In the genomic region with DNA sequence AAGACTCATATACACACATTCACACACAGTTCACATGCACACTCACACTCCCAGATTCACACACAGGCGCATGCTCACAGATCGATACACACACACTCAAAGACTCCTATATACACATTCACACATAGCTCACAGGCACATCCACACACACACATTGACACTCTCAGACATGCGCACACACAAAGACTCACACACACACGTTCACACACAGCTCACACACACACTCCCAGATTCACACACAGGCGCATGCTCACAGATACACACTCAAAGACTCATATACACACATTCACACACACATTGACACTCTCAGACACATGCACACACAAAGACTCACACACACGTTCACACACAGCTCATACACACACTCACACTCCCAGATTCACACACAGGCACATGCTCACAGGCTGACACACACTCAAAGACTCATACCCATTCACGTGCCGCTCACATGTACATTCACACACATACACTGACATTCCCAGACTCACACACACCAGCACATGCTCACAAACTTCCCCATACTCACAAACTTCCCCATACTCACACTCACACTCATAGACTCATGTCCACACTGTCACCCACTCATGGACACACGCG, we compare ENCODE assay signal across 1 cellular context.
TF ChIP-seq lines count a peak whose summit lies in the region.

No MANE protein-coding gene starts in this region.

TF ChIP-seq in IMR-90, 13 proteins besides CTCF, POLR2A, EP300 and RAD21:
- TF ChIP-seq MAZ (IDR thresholded peaks at IDR 0.05; ENCODE audit: borderline replicate concordance, low read depth, low read length) (no peak), FOS (IDR thresholded peaks at IDR 0.05; ENCODE audit: low read depth, low read length) (no peak), BHLHE40 (IDR thresholded peaks at IDR 0.05; ENCODE audit: low read depth, low read length) (no peak), CEBPB (IDR thresholded peaks at IDR 0.05; ENCODE audit: low read depth, low read length) (no peak), SMC3 (IDR thresholded peaks at IDR 0.05; ENCODE audit: low read depth, low read length) (no peak), CHD1 (IDR thresholded peaks at IDR 0.05; ENCODE audit: low read depth, low read length) (no peak), MXI1 (IDR thresholded peaks at IDR 0.05; ENCODE audit: borderline replicate concordance, low read depth, low read length) (no peak), RFX5 (IDR thresholded peaks at IDR 0.05; ENCODE audit: low read depth, low read length) (no peak), NFE2L2 (IDR thresholded peaks at IDR 0.05; ENCODE audit: low read depth, low read length) (no peak), RCOR1 (IDR thresholded peaks at IDR 0.05; ENCODE audit: insufficient replicate concordance, low read length) (no peak), MAFK (IDR thresholded peaks at IDR 0.05; ENCODE audit: low read depth, low read length) (no peak)
- TF ChIP-seq, protein P1, sequence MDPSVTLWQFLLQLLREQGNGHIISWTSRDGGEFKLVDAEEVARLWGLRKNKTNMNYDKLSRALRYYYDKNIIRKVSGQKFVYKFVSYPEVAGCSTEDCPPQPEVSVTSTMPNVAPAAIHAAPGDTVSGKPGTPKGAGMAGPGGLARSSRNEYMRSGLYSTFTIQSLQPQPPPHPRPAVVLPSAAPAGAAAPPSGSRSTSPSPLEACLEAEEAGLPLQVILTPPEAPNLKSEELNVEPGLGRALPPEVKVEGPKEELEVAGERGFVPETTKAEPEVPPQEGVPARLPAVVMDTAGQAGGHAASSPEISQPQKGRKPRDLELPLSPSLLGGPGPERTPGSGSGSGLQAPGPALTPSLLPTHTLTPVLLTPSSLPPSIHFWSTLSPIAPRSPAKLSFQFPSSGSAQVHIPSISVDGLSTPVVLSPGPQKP (IDR thresholded peaks at IDR 0.05; ENCODE audit: borderline replicate concordance, low read depth, low read length): no peak
- TF ChIP-seq, protein P2, sequence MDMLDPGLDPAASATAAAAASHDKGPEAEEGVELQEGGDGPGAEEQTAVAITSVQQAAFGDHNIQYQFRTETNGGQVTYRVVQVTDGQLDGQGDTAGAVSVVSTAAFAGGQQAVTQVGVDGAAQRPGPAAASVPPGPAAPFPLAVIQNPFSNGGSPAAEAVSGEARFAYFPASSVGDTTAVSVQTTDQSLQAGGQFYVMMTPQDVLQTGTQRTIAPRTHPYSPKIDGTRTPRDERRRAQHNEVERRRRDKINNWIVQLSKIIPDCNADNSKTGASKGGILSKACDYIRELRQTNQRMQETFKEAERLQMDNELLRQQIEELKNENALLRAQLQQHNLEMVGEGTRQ (IDR thresholded peaks at IDR 0.05; ENCODE audit: low read depth, low read length): no peak
